Comparison of ENCODE assay signal across 1 cellular context in the genomic region with DNA sequence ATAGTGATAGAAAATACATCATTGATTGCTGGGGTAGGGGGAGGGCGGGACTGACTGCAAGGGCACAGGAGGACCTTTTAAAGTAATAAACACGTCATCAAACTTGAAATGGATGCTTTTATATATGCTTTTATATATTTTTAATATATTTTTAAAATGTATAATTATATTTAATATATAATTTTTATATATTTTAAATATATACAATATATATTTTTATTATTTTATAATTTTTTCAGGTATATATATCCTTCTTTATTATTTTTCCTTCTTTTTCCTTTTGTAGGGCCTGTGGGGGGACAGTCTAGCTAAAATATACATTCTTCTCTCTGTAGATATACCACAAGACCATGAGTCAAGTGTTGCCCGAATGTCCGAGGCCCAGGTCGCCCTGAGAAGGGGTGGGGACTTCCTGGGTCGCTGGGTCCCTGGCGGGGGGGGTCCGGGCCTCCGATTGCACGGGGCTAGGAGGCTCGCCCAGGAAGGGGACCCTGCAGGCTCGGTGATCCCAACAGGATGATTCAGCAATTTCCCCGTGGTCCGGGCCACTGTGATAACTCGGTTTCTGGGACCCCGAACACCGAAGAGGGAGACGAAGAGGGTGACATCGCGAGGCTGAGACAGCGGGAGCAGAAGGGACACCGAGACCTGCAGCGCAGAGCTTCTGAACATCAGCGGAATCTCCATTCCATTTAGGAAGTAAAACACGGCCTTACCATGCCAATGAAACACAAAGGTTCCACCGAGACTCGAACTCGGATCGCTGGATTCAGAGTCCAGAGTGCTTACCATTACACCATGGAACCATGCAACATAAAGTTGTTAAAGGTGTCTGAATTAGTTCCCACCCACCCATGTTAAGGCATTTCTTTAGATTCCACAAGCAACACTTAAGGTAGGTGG.
A peak's percentile ranks its signal among the peaks of the same experiment; 100 is the strongest.
TF ChIP-seq lines count a peak whose summit lies in the region.

No MANE protein-coding gene starts in this region.

TF ChIP-seq in K562, 482 proteins besides CTCF, POLR2A, EP300 and RAD21 (continued from another document and continues in another):
- TF ChIP-seq ZHX1 (conservative IDR thresholded peaks at IDR 0.05; ENCODE audit: low read length) (no peak), ZBTB34 (CRISPR knock-in tag; IDR thresholded peaks at IDR 0.05) (no peak), HSF4 (CRISPR knock-in tag; IDR thresholded peaks at IDR 0.05; ENCODE audit: borderline replicate concordance) (no peak), HDGF (IDR thresholded peaks at IDR 0.05) (no peak), NUFIP1 (IDR thresholded peaks at IDR 0.05; ENCODE audit: partially characterized antibody) (no peak), HOXB6 (CRISPR knock-in tag; IDR thresholded peaks at IDR 0.05; ENCODE audit: borderline replicate concordance) (no peak), HNRNPH1 (optimal IDR thresholded peaks at IDR 0.05; ENCODE audit: low read depth, low read length) (no peak), MTF1 (CRISPR knock-in tag; IDR thresholded peaks at IDR 0.05; ENCODE audit: borderline replicate concordance) (no peak), HES1 (IDR thresholded peaks at IDR 0.05; ENCODE audit: low read depth) (no peak), FOS (IDR thresholded peaks at IDR 0.05; ENCODE audit: extremely low read depth, insufficient read length) (no peak), THRA (IDR thresholded peaks at IDR 0.05) (no peak), NFE2 (IDR thresholded peaks at IDR 0.05; ENCODE audit: low read depth) (peak; percentile 97), KHSRP (IDR thresholded peaks at IDR 0.05) (no peak), ARID3A (IDR thresholded peaks at IDR 0.05; ENCODE audit: borderline replicate concordance, low read depth, low read length) (no peak), STAT5B (CRISPR knock-in tag; IDR thresholded peaks at IDR 0.05) (no peak), NR2C2 (CRISPR knock-in tag; IDR thresholded peaks at IDR 0.05) (no peak), NR2C2 (tag; IDR thresholded peaks at IDR 0.05) (no peak), ZNF316 (IDR thresholded peaks at IDR 0.05) (peak; percentile 99), ATF3 (IDR thresholded peaks at IDR 0.05) (peak; percentile 53), ATF3 (CRISPR knock-in tag; conservative IDR thresholded peaks at IDR 0.05) (peak; percentile 79), CREBBP (IDR thresholded peaks at IDR 0.05; ENCODE audit: low read depth, low read length) (no peak), ILK (tag; IDR thresholded peaks at IDR 0.05; ENCODE audit: borderline replicate concordance, low read depth) (no peak), CBX1 (IDR thresholded peaks at IDR 0.05; ENCODE audit: low read depth) (no peak), CBFA2T2 (conservative IDR thresholded peaks at IDR 0.05) (no peak), TSHZ1 (CRISPR knock-in tag; IDR thresholded peaks at IDR 0.05) (no peak), CHCHD3 (CRISPR knock-in tag; IDR thresholded peaks at IDR 0.05) (no peak), ZBTB8A (IDR thresholded peaks at IDR 0.05; ENCODE audit: partially characterized antibody) (no peak), RCOR1 (IDR thresholded peaks at IDR 0.05; ENCODE audit: borderline replicate concordance in 1 of 2, low read depth in 2 of 2, low read length in 2 of 2) (peak in 1 of 2 experiments; percentile 81; a peak in 2 of 4 replicates), ZNF282 (CRISPR knock-in tag; IDR thresholded peaks at IDR 0.05) (no peak), PURB (CRISPR knock-in tag; IDR thresholded peaks at IDR 0.05; ENCODE audit: low read depth) (no peak), IRF2 (CRISPR knock-in tag; IDR thresholded peaks at IDR 0.05) (no peak), KLF6 (CRISPR knock-in tag; IDR thresholded peaks at IDR 0.05; ENCODE audit: borderline replicate concordance) (no peak), STAG1 (CRISPR knock-in tag; IDR thresholded peaks at IDR 0.05; ENCODE audit: borderline replicate concordance) (no peak), CREB1 (IDR thresholded peaks at IDR 0.05) (no peak), CREB1 (CRISPR knock-in tag; IDR thresholded peaks at IDR 0.05) (no peak), ETV5 (CRISPR knock-in tag; IDR thresholded peaks at IDR 0.05; ENCODE audit: low read depth) (no peak), HDAC8 (tag; IDR thresholded peaks at IDR 0.05) (no peak), TAF15 (IDR thresholded peaks at IDR 0.05; ENCODE audit: low read depth, low read length) (no peak), POLR2AphosphoS5 (IDR thresholded peaks at IDR 0.05; ENCODE audit: control insufficient read depth, insufficient read depth, low read depth, low read length) (peak; percentile 27; the same call in 1 of the 2 replicates)
- TF ChIP-seq, protein P1, sequence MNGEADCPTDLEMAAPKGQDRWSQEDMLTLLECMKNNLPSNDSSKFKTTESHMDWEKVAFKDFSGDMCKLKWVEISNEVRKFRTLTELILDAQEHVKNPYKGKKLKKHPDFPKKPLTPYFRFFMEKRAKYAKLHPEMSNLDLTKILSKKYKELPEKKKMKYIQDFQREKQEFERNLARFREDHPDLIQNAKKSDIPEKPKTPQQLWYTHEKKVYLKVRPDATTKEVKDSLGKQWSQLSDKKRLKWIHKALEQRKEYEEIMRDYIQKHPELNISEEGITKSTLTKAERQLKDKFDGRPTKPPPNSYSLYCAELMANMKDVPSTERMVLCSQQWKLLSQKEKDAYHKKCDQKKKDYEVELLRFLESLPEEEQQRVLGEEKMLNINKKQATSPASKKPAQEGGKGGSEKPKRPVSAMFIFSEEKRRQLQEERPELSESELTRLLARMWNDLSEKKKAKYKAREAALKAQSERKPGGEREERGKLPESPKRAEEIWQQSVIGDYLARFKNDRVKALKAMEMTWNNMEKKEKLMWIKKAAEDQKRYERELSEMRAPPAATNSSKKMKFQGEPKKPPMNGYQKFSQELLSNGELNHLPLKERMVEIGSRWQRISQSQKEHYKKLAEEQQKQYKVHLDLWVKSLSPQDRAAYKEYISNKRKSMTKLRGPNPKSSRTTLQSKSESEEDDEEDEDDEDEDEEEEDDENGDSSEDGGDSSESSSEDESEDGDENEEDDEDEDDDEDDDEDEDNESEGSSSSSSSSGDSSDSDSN (IDR thresholded peaks at IDR 0.05; ENCODE audit: borderline replicate concordance in 1 of 2, low read depth in 2 of 2, low read length in 2 of 2), result peak in 1 of 2 experiments; percentile 90; a peak in 1 of 4 replicates
- TF ChIP-seq, protein P2, sequence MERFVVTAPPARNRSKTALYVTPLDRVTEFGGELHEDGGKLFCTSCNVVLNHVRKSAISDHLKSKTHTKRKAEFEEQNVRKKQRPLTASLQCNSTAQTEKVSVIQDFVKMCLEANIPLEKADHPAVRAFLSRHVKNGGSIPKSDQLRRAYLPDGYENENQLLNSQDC (CRISPR knock-in tag; IDR thresholded peaks at IDR 0.05), result no peak
- TF ChIP-seq, protein P3, sequence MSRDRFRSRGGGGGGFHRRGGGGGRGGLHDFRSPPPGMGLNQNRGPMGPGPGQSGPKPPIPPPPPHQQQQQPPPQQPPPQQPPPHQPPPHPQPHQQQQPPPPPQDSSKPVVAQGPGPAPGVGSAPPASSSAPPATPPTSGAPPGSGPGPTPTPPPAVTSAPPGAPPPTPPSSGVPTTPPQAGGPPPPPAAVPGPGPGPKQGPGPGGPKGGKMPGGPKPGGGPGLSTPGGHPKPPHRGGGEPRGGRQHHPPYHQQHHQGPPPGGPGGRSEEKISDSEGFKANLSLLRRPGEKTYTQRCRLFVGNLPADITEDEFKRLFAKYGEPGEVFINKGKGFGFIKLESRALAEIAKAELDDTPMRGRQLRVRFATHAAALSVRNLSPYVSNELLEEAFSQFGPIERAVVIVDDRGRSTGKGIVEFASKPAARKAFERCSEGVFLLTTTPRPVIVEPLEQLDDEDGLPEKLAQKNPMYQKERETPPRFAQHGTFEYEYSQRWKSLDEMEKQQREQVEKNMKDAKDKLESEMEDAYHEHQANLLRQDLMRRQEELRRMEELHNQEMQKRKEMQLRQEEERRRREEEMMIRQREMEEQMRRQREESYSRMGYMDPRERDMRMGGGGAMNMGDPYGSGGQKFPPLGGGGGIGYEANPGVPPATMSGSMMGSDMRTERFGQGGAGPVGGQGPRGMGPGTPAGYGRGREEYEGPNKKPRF (IDR thresholded peaks at IDR 0.05; ENCODE audit: low read depth, low read length), result no peak; the same call in 1 of the 2 replicates
- TF ChIP-seq, protein P4, sequence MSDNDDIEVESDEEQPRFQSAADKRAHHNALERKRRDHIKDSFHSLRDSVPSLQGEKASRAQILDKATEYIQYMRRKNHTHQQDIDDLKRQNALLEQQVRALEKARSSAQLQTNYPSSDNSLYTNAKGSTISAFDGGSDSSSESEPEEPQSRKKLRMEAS (CRISPR knock-in tag; IDR thresholded peaks at IDR 0.05), result no peak
